ENCODE assay signal across 8 cellular contexts in the genomic region with DNA sequence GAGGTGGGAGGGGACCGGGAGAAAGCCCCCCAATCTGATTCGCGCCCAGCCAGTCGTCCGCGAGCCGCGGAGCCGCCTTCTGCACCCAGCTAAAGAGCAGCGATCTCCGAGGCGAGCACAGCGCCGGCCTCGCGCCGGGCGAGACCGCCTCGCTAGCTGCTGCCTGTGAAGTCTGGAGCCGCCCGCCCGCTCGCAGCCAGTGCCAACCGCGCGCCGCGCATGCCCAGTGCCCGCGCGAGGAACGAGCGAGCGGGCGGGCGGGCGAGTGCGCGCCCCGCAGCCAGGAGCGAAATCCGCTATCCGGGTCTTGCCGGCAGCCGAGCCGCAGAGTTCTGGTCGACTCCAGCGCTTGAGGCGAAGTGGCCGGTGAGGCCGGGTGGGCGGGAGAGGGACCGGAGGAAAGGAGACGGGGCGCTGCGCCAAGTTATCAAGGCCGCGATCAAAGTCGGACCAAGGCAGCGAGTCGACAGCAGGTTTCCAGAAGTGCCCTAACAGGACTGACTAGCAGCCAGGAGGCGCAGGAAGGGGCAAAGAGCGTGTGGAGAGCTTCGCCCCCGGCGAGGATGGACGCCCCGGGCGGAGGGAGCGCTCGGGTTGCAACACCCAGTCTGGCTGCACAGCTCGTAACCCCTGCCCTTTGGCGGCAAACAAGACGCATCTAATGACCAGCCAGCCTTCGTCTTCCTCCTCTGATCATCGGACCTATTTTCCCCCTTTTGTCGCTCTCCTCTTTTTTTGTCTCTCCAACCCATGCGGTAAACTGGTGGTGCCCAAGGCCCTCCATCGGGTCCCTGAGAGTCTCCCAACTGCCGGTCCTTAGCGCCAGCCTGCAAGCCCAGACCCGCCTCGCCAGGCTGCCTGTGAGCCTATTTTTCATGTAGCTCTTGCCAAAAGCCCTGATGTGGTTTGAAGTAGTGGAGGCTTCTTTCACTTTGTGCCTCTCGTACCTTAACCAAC. TPM values are rescaled to one million over a fixed set of nuclear protein-coding genes. Genes with fewer than 3 reads are reported as not detected.
A peak's percentile ranks its signal among the peaks of the same experiment; 100 is the strongest.
DNase-seq lines count a peak whose midpoint lies in the region; ATAC-seq and TF ChIP-seq lines count a peak whose summit lies in the region.

A gene (minus strand): TSS at position 174 of the 957 bp plus-strand sequence. CDS start 106,437 bp downstream, outside the sequence.

- TF ChIP-seq POLR2A in ovary (IDR thresholded peaks at IDR 0.05), result peak; percentile 82

- TF ChIP-seq CTCF in GM10248 (IDR thresholded peaks at IDR 0.05; ENCODE audit: control extremely low read depth, extremely low read depth, low read depth, missing control alignments) (no peak), ovary (IDR thresholded peaks at IDR 0.05) (peak; percentile 11 to 30 (median 21)), thoracic aorta (IDR thresholded peaks at IDR 0.05) (no peak)

- intact Hi-C loops in head of caudate nucleus (cut with DNase I), result no loop called here
- intact Hi-C loops in ovary (cut with DNase I), result loop anchor here in 1 of 4 donors (5.0 to 10.0 kb wide), 2 partner anchors 97 to 155 kb away; no protein-coding TSS in a partner anchor

- peak within 1 kb of the TSS; percentile 87 for H3K4me3 Mint-ChIP-seq in activated naive CD8-positive, alpha-beta T cell treated with anti-CD3 and anti-CD28 coated beads for 36 hours

- WGBS in ovary, 3 donors, result 1 to 2% (median 1%) methylated on average over 82 to 85 of the region's 85 CpGs

- H3K4me3 ChIP-seq in ovary, result peak within 1 kb of the TSS; percentile 93
- peak within 1 kb of the TSS; percentile 90 for H3K4me3 ChIP-seq in thoracic aorta

- no peaks in the 10 kb centered on the region for H3K9me3 Mint-ChIP-seq in activated naive CD8-positive, alpha-beta T cell treated with anti-CD3 and anti-CD28 coated beads for 36 hours

- peak within 1 kb of the TSS; percentile 26 for H3K27ac Mint-ChIP-seq in activated naive CD8-positive, alpha-beta T cell treated with anti-CD3 and anti-CD28 coated beads for 36 hours

- H3K27me3 Mint-ChIP-seq in activated naive CD8-positive, alpha-beta T cell treated with anti-CD3 and anti-CD28 coated beads for 36 hours, result peaks cover 71% of the 10 kb centered on the region

- DNase-seq in GM10248 (ENCODE audit: extremely low spot score) (peak; percentile 89), NCI-H1048 (lab: John Stamatoyannopoulos, UW) (peak; percentile 67), SKM-1 (lab: John Stamatoyannopoulos, UW; ENCODE audit: unreplicated experiment) (peak; percentile 21), head of caudate nucleus (peak; percentile 74 to 97 (median 93)), ovary (peak; percentile 90 to 96 (median 94)), thoracic aorta (ENCODE audit: low spot score) (peak; percentile 72)
- peak; percentile 92 for DNase-seq in activated naive CD8-positive, alpha-beta T cell treated with anti-CD3 and anti-CD28 coated beads for 36 hours

- H3K27ac ChIP-seq in ovary (peak within 1 kb of the TSS; percentile 58 to 82), thoracic aorta (peak within 1 kb of the TSS; percentile 85 to 94)

- peak; percentile 91 for ATAC-seq in HG02571 (IDR thresholded peaks at IDR 0.05; ENCODE audit: unreplicated experiment)
- ATAC-seq in thoracic aorta (ENCODE audit: insufficient number of reproducible peaks, low FRiP score, low read depth), result peak; percentile 76

- peaks cover 17% of the 10 kb centered on the region for H3K4me1 Mint-ChIP-seq in activated naive CD8-positive, alpha-beta T cell treated with anti-CD3 and anti-CD28 coated beads for 36 hours

- CTCF ChIA-PET in GM10248 (lab: Yijun Ruan, JAX), result interaction anchor here (1.0 to 2.0 kb wide), 7 partner anchors 8 to 200 kb away, joined by 3 to 6 read pairs (median 4); no protein-coding TSS in a partner anchor

- peak; percentile 3 for TF ChIP-seq EP300 in ovary (IDR thresholded peaks at IDR 0.05)

- H3K27me3 ChIP-seq in ovary (no peaks in the 10 kb centered on the region), thoracic aorta (replicated peaks; ENCODE audit: insufficient read depth) (no peaks in the 10 kb centered on the region)

- H3K9me3 ChIP-seq in ovary (no peaks in the 10 kb centered on the region), thoracic aorta (no peaks in the 10 kb centered on the region)

- H3K36me3 ChIP-seq in ovary (no peaks in the 10 kb centered on the region), thoracic aorta (no peaks in the 10 kb centered on the region)

- H3K4me1 ChIP-seq in ovary (ENCODE audit: insufficient read depth) (no peaks in the 10 kb centered on the region), thoracic aorta (ENCODE audit: control insufficient read depth in 1 of 2, low read depth in 2 of 2) (peaks cover 12 to 26% of the 10 kb centered on the region in 2 donors)

- POLR2A ChIA-PET in GM10248 (lab: Yijun Ruan, JAX), result no interaction called here

- peaks cover 1% of the 10 kb centered on the region for H3K36me3 Mint-ChIP-seq in activated naive CD8-positive, alpha-beta T cell treated with anti-CD3 and anti-CD28 coated beads for 36 hours

RNA-seq across cellular contexts. Expression of the gene that starts here (rescaled TPM):
- total RNA-seq in activated naive CD8-positive, alpha-beta T cell treated with anti-CD3 and anti-CD28 coated beads for 36 hours, result 1 to 10 TPM; 1.3 to 2.1 TPM
- total RNA-seq in ovary (10 to 100 TPM; 56.2 to 94.9 (median 77.4) TPM), thoracic aorta (100 to 1,000 TPM; 139 to 188 TPM)
- polyA plus RNA-seq in ovary, result 10 to 100 TPM; 58.2 to 87.4 TPM

Comparison
In these comparisons a context has a peak if more than half of its experiments do, and no peak if none do; other contexts are left out.
1. Peak in every context shown above with its lines: DNase-seq, ATAC-seq, H3K4me3 ChIP-seq and H3K27ac ChIP-seq.
2. RNA of the gene that starts here (total RNA-seq): 139 to 188 TPM in thoracic aorta and 56.2 to 94.9 TPM in ovary; 1.3 to 2.1 TPM in activated naive CD8-positive, alpha-beta T cell treated with anti-CD3 and anti-CD28 coated beads for 36 hours; every median in the first group is over 10 times any median in the second.
3. DNase-seq: peak in every context shown above with its lines; median percentile 94 in ovary; 93 in head of caudate nucleus; 92 in activated naive CD8-positive, alpha-beta T cell treated with anti-CD3 and anti-CD28 coated beads for 36 hours; 89 in GM10248; 72 in thoracic aorta; 67 in NCI-H1048; 21 in SKM-1.
4. CTCF ChIP-seq: peak in ovary (3 of 3); none in GM10248 (single experiment) and thoracic aorta (single experiment).